1 cellular context compared by ENCODE assay signal in the genomic region with DNA sequence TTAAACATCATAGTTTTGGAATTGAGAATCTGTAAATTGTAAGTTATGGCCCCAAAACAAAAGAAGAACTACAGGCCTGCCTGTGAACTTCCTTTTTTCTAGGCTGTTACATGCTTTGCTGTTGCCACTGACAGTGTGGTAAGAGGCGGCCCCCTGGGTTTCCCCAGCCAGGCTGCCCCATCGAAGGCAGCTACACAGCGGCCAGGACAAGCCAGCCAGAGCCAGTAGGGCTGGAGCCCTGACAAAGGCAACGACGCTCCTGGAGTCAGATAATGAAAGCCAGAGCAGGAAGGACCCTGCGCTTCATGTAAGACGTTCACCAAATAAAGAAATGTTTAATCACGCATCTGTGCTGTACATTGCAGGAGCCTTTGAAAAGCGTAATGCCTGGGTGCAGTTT.
TF ChIP-seq lines count a peak whose summit lies in the region.

No MANE protein-coding gene starts in this region.

TF ChIP-seq in GM23338, 12 proteins besides CTCF, POLR2A, EP300 and RAD21 (continued from another document):
- TF ChIP-seq, protein P1, sequence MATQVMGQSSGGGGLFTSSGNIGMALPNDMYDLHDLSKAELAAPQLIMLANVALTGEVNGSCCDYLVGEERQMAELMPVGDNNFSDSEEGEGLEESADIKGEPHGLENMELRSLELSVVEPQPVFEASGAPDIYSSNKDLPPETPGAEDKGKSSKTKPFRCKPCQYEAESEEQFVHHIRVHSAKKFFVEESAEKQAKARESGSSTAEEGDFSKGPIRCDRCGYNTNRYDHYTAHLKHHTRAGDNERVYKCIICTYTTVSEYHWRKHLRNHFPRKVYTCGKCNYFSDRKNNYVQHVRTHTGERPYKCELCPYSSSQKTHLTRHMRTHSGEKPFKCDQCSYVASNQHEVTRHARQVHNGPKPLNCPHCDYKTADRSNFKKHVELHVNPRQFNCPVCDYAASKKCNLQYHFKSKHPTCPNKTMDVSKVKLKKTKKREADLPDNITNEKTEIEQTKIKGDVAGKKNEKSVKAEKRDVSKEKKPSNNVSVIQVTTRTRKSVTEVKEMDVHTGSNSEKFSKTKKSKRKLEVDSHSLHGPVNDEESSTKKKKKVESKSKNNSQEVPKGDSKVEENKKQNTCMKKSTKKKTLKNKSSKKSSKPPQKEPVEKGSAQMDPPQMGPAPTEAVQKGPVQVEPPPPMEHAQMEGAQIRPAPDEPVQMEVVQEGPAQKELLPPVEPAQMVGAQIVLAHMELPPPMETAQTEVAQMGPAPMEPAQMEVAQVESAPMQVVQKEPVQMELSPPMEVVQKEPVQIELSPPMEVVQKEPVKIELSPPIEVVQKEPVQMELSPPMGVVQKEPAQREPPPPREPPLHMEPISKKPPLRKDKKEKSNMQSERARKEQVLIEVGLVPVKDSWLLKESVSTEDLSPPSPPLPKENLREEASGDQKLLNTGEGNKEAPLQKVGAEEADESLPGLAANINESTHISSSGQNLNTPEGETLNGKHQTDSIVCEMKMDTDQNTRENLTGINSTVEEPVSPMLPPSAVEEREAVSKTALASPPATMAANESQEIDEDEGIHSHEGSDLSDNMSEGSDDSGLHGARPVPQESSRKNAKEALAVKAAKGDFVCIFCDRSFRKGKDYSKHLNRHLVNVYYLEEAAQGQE (IDR thresholded peaks at IDR 0.05; ENCODE audit: unreplicated experiment): no peak
- TF ChIP-seq, protein P2, sequence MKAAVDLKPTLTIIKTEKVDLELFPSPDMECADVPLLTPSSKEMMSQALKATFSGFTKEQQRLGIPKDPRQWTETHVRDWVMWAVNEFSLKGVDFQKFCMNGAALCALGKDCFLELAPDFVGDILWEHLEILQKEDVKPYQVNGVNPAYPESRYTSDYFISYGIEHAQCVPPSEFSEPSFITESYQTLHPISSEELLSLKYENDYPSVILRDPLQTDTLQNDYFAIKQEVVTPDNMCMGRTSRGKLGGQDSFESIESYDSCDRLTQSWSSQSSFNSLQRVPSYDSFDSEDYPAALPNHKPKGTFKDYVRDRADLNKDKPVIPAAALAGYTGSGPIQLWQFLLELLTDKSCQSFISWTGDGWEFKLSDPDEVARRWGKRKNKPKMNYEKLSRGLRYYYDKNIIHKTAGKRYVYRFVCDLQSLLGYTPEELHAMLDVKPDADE (IDR thresholded peaks at IDR 0.05): no peak
- no peak for TF ChIP-seq JUNB (IDR thresholded peaks at IDR 0.05; ENCODE audit: unreplicated experiment)
- no peak for TF ChIP-seq ZNF114 (CRISPR knock-in tag; IDR thresholded peaks at IDR 0.05)
- TF ChIP-seq STAT1 (IDR thresholded peaks at IDR 0.05; ENCODE audit: unreplicated experiment): no peak
